In the genomic region with DNA sequence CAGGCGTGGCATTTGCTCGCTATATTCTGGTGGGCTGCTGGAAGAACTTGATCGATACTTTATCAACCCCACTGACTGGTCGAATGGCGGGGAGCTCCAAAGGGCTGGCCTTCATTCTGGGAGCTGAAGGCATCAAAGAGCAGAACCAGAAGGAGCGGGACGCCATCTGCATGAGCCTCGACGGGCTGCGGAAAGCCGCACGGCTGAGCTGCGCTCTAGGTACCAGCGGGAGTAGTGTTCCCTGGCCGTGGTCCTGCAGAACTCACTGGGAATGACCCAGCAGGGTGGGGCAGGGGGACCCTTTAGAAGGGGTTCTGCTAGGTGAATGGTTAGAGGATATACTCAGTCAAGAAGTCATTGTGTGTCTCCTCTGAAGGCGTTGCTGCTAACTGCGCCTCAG, we compare ENCODE assay signal across 8 cellular contexts.
"Had no signal": no experiment of that assay in that cellular context is flagged by ENCODE, and none has a peak within 500 bp of the region (broad histone marks: within the 10 kb centered on the region; RNA-seq: fewer than 3 reads in every experiment).

No MANE protein-coding gene starts in this region.

- H3K79me2 ChIP-seq: hepatocyte had no signal

- DNase-seq: foreskin melanocyte, kidney, left cardiac atrium, left ventricle myocardium superior, right cardiac atrium had no signal

- H3K4me3 ChIP-seq: hepatocyte, mucosa of descending colon, smooth muscle cell had no signal

- H3K27me3 ChIP-seq: hepatocyte had no signal

- H3K9me3 ChIP-seq: mucosa of descending colon had no signal

- H3K27ac ChIP-seq: hepatocyte had no signal

- H3K4me2 ChIP-seq: hepatocyte, smooth muscle cell had no signal

- H2AFZ ChIP-seq: hepatocyte had no signal

- FAIRE-seq: kidney had no signal
